In genomic region chr17:82092995-82093751, GRCh38 we compare ENCODE assay signal across 1 cellular context.
TF ChIP-seq lines count a peak whose summit lies in the region.

No MANE protein-coding gene starts in this region.

TF ChIP-seq in K562, 482 proteins besides CTCF, POLR2A, EP300 and RAD21 (continued from another document):
- TF ChIP-seq E2F8 (IDR thresholded peaks at IDR 0.05; ENCODE audit: low read depth, partially characterized antibody) (no peak), XRCC4 (IDR thresholded peaks at IDR 0.05; ENCODE audit: extremely low read depth, insufficient read depth, insufficient read length) (no peak), NR2C1 (IDR thresholded peaks at IDR 0.05) (no peak), NR2C1 (tag; IDR thresholded peaks at IDR 0.05) (no peak), U2AF1 (optimal IDR thresholded peaks at IDR 0.05; ENCODE audit: low read depth, low read length) (no peak), MTA3 (IDR thresholded peaks at IDR 0.05; ENCODE audit: borderline replicate concordance) (no peak), RB1 (IDR thresholded peaks at IDR 0.05; ENCODE audit: low read depth) (no peak), IRF1 (CRISPR knock-in tag; IDR thresholded peaks at IDR 0.05; ENCODE audit: borderline replicate concordance) (no peak), EGR1 (conservative IDR thresholded peaks at IDR 0.05) (no peak), ZMIZ1 (IDR thresholded peaks at IDR 0.05; ENCODE audit: low read depth in 2 of 2, low read length in 2 of 2) (no peak), GATAD2A (IDR thresholded peaks at IDR 0.05) (no peak), ZNF140 (CRISPR knock-in tag; IDR thresholded peaks at IDR 0.05) (no peak), PML (IDR thresholded peaks at IDR 0.05; ENCODE audit: low read length) (peak; percentile 28; the same call in 1 of the 2 replicates), GTF2F1 (IDR thresholded peaks at IDR 0.05; ENCODE audit: low read depth, low read length) (no peak), ZNF639 (CRISPR knock-in tag; conservative IDR thresholded peaks at IDR 0.05 in 1 of 2, IDR thresholded peaks at IDR 0.05 in 1 of 2) (no peak), HSF4 (CRISPR knock-in tag; IDR thresholded peaks at IDR 0.05; ENCODE audit: borderline replicate concordance) (no peak), SMAD2 (IDR thresholded peaks at IDR 0.05; ENCODE audit: low read depth, low read length) (no peak), CCAR2 (IDR thresholded peaks at IDR 0.05; ENCODE audit: low read depth, low read length) (no peak), RBBP5 (IDR thresholded peaks at IDR 0.05; ENCODE audit: borderline replicate concordance, insufficient read depth, low read length, poor library complexity, severe bottlenecking) (no peak), SUPT5H (IDR thresholded peaks at IDR 0.05) (peak; percentile 50; the same call in 1 of the 2 replicates), SMAD4 (CRISPR knock-in tag; conservative IDR thresholded peaks at IDR 0.05) (no peak), ZHX1 (conservative IDR thresholded peaks at IDR 0.05; ENCODE audit: low read length) (no peak), HNRNPL (IDR thresholded peaks at IDR 0.05; ENCODE audit: low read depth, low read length) (peak; percentile 67; the same call in 1 of the 2 replicates), HOXB6 (CRISPR knock-in tag; IDR thresholded peaks at IDR 0.05; ENCODE audit: borderline replicate concordance) (no peak), ZNF584 (CRISPR knock-in tag; IDR thresholded peaks at IDR 0.05; ENCODE audit: low read depth) (no peak), SOX6 (IDR thresholded peaks at IDR 0.05) (no peak), ZNF436 (CRISPR knock-in tag; IDR thresholded peaks at IDR 0.05) (no peak), SNAPC5 (CRISPR knock-in tag; IDR thresholded peaks at IDR 0.05) (no peak), ZEB2 (IDR thresholded peaks at IDR 0.05) (no peak), CREB3L1 (IDR thresholded peaks at IDR 0.05; ENCODE audit: borderline replicate concordance, low read depth) (no peak), ZNF696 (CRISPR knock-in tag; conservative IDR thresholded peaks at IDR 0.05) (no peak)
